In genomic region chr1:200282497-200283122, GRCh38 we compare ENCODE assay signal across 17 cellular contexts.
"Had no signal": no experiment of that assay in that cellular context is flagged by ENCODE, and none has a peak within 500 bp of the region (broad histone marks: within the 10 kb centered on the region; RNA-seq: fewer than 3 reads in every experiment).

No MANE protein-coding gene starts in this region.

- H3K4me3 ChIP-seq: breast epithelium, left lung, right atrium auricular region, suprapubic skin had no signal

- H3K9me3 ChIP-seq: breast epithelium, left lung, right atrium auricular region, suprapubic skin had no signal

- DNase-seq: activated CD4-positive, alpha-beta T cell treated with anti-CD3 and anti-CD28 coated beads for 1 hour; activated CD8-positive, alpha-beta memory T cell treated with anti-CD3 and anti-CD28 coated beads for 24 hours; activated CD8-positive, alpha-beta memory T cell treated with anti-CD3 and anti-CD28 coated beads, Interleukin-2, amount 50 U/mL, for 48 hours; activated effector memory CD4-positive, alpha-beta T cell treated with anti-CD3 and anti-CD28 coated beads, Interleukin-2, amount 50 U/mL, for 16 hours; activated naive CD4-positive, alpha-beta T cell treated with anti-CD3 and anti-CD28 coated beads, Interleukin-2, amount 50 U/mL, for 16 hours; activated T-cell treated with anti-CD3 and anti-CD28 coated beads, Interleukin-2, amount 50 U/mL, for 72 hours; cortex of kidney; effector CD4-positive, alpha-beta T cell; left lung; T1000; trophoblast cell had no signal

- H3K27ac ChIP-seq: breast epithelium, left lung, right atrium auricular region, suprapubic skin, VCaP had no signal

- H3K9me3 Mint-ChIP-seq: activated T-cell treated with anti-CD3 and anti-CD28 coated beads, Interleukin-2, amount 50 U/mL, for 72 hours; stimulated activated naive CD8-positive, alpha-beta T cell treated with anti-CD3 and anti-CD28 coated beads, Interleukin-15, Interleukin-2, amounts not matched to agents 100 ng/mL and 50 ng/mL, for 24 hours had no signal

- H3K4me1 ChIP-seq: breast epithelium, left lung, right atrium auricular region, suprapubic skin had no signal

- H3K27me3 ChIP-seq: breast epithelium, left lung, right atrium auricular region, suprapubic skin had no signal

- H3K36me3 ChIP-seq: breast epithelium, left lung, right atrium auricular region, suprapubic skin had no signal

- H3K27ac Mint-ChIP-seq: activated T-cell treated with anti-CD3 and anti-CD28 coated beads, Interleukin-2, amount 50 U/mL, for 72 hours; progenitor cell of endocrine pancreas; stimulated activated naive CD8-positive, alpha-beta T cell treated with anti-CD3 and anti-CD28 coated beads, Interleukin-15, Interleukin-2, amounts not matched to agents 100 ng/mL and 50 ng/mL, for 24 hours had no signal

- H3K4me3 Mint-ChIP-seq: activated T-cell treated with anti-CD3 and anti-CD28 coated beads, Interleukin-2, amount 50 U/mL, for 72 hours; stimulated activated naive CD8-positive, alpha-beta T cell treated with anti-CD3 and anti-CD28 coated beads, Interleukin-15, Interleukin-2, amounts not matched to agents 100 ng/mL and 50 ng/mL, for 24 hours had no signal
